8 cellular contexts compared by ENCODE assay signal in genomic region chr3:197555281-197556261, GRCh38. TPM values are rescaled to one million over a fixed set of nuclear protein-coding genes. Genes with fewer than 3 reads are reported as not detected.
DNase-seq lines count a peak whose midpoint lies in the region; ATAC-seq and TF ChIP-seq lines count a peak whose summit lies in the region.

Gene BDH1 (minus strand): TSS chr3:197555968. CDS start chr3:197546443, 9,525 bp downstream.

- H3K9me3 Mint-ChIP-seq in progenitor cell of endocrine pancreas (ENCODE audit: low read depth), result no peaks in the 10 kb centered on the region

- TF ChIP-seq CTCF in RWPE1 (conservative IDR thresholded peaks at IDR 0.05; ENCODE audit: low read depth) (no peak), progenitor cell of endocrine pancreas (IDR thresholded peaks at IDR 0.05; ENCODE audit: unreplicated experiment) (peak; percentile 29)

- H3K4me1 Mint-ChIP-seq in progenitor cell of endocrine pancreas (ENCODE audit: low read depth), result peaks cover 18% of the 10 kb centered on the region

- CTCF ChIA-PET in RWPE1 (lab: Yijun Ruan, JAX), result interaction anchor here (0.6 to 1.5 kb wide), 3 partner anchors 44 to 616 kb away, joined by 3 to 8 read pairs (median 3); no protein-coding TSS in a partner anchor

- peak within 1 kb of the TSS; percentile 98 for H3K27ac Mint-ChIP-seq in progenitor cell of endocrine pancreas

- DNase-seq in C1 segment of cervical spinal cord (lab: John Stamatoyannopoulos, UW), result peak in 9 of 14 donors; percentile 25 to 77 (median 59)
- peak; percentile 61 for DNase-seq in HT-29 (ENCODE audit: low spot score)
- DNase-seq in RWPE1 (ENCODE audit: low spot score), result peak; percentile 41
- peak; percentile 51 for DNase-seq in activated gamma-delta T cell treated with anti-CD3 and anti-CD28 coated beads, Interleukin-2, amount 50 U/mL, for 16 hours (ENCODE audit: low read depth)
- no peak for DNase-seq in Right ventricle myocardium inferior (ENCODE audit: missing footprints)
- peak; percentile 52 for DNase-seq in progenitor cell of endocrine pancreas (ENCODE audit: low spot score, unreplicated experiment)
- no peak for DNase-seq in ureter (ENCODE audit: low spot score)

- peak within 1 kb of the TSS; percentile 80 for H3K4me3 Mint-ChIP-seq in progenitor cell of endocrine pancreas (ENCODE audit: low read depth)

- peak within 1 kb of the TSS; percentile 87 for H3K27ac ChIP-seq in RWPE1

- POLR2A ChIA-PET in RWPE1 (lab: Yijun Ruan, JAX; ENCODE audit: low non-redundant PET), result no interaction called here

- intact Hi-C loops in Right ventricle myocardium inferior (cut with DNase I), result no loop called here

- H3K36me3 Mint-ChIP-seq in progenitor cell of endocrine pancreas (ENCODE audit: insufficient read depth), result peaks cover 2% of the 10 kb centered on the region

- no peaks in the 10 kb centered on the region for H3K27me3 Mint-ChIP-seq in progenitor cell of endocrine pancreas

- peak; percentile 33 for ATAC-seq in GM19351 (IDR thresholded peaks at IDR 0.05; ENCODE audit: unreplicated experiment)
- peak; percentile 22 for ATAC-seq in Right ventricle myocardium inferior

RNA-seq across cellular contexts. Expression of gene BDH1, which starts in this region (rescaled TPM):
- 51.5 and 71.2 TPM in 2 replicates for total RNA-seq in HT-29 (2014; rRNA removed; shearing (Covaris generic))
- total RNA-seq in Right ventricle myocardium inferior, result 43.1 TPM
- total RNA-seq in progenitor cell of endocrine pancreas, result 41.9 and 42.8 TPM in 2 replicates
- total RNA-seq in ureter, result 69.4 TPM

Comparison
In these comparisons a context has a peak if more than half of its experiments do, and no peak if none do; other contexts are left out.
1. DNase-seq: peak in C1 segment of cervical spinal cord (9 of 14), HT-29 (single experiment), RWPE1 (single experiment), activated gamma-delta T cell treated with anti-CD3 and anti-CD28 coated beads, Interleukin-2, amount 50 U/mL, for 16 hours (single experiment) and progenitor cell of endocrine pancreas (single experiment); none in Right ventricle myocardium inferior (single experiment) and ureter (single experiment).